Comparison of ENCODE assay signal across 26 cellular contexts in genomic region chr5:3114467-3114866, GRCh38.
"Had no signal": no experiment of that assay in that cellular context is flagged by ENCODE, and none has a peak within 500 bp of the region (broad histone marks: within the 10 kb centered on the region; RNA-seq: fewer than 3 reads in every experiment).

No MANE protein-coding gene starts in this region.

- H3K79me2 ChIP-seq: hepatocyte had no signal

- ATAC-seq: heart right ventricle; left cardiac atrium; left lobe of liver; lower lobe of right lung; naive thymus-derived CD8-positive, alpha-beta T cell; pancreas; right cardiac atrium; sciatic nerve; stimulated activated effector memory CD8-positive, alpha-beta T cell treated with anti-CD3 and anti-CD28 coated beads, Interleukin-12 subunit alpha, Interleukin-12 subunit beta, amount 100 ng/mL, for 72 hours had no signal

- H3K4me1 Mint-ChIP-seq: stimulated activated effector memory CD8-positive, alpha-beta T cell treated with anti-CD3 and anti-CD28 coated beads, Interleukin-12 subunit alpha, Interleukin-12 subunit beta, amount 100 ng/mL, for 72 hours had no signal

- FAIRE-seq: pancreas, small intestine had no signal

- H3K27ac Mint-ChIP-seq: naive thymus-derived CD8-positive, alpha-beta T cell; nephron; stimulated activated effector memory CD8-positive, alpha-beta T cell treated with anti-CD3 and anti-CD28 coated beads, Interleukin-12 subunit alpha, Interleukin-12 subunit beta, amount 100 ng/mL, for 72 hours; stimulated activated naive CD8-positive, alpha-beta T cell treated with anti-CD3 and anti-CD28 coated beads, Interleukin-15, Interleukin-2, amounts not matched to agents 100 ng/mL and 50 ng/mL, for 24 hours; type B pancreatic cell had no signal

- H3K36me3 ChIP-seq: heart right ventricle, lower lobe of right lung, pancreas, prostate gland, spleen, suprapubic skin, tibial nerve, vagina had no signal

- H3K9me3 ChIP-seq: heart right ventricle, lower lobe of right lung, pancreas, prostate gland, suprapubic skin, vagina had no signal

- H3K4me3 Mint-ChIP-seq: naive thymus-derived CD8-positive, alpha-beta T cell; nephron; stimulated activated effector memory CD8-positive, alpha-beta T cell treated with anti-CD3 and anti-CD28 coated beads, Interleukin-12 subunit alpha, Interleukin-12 subunit beta, amount 100 ng/mL, for 72 hours; stimulated activated naive CD8-positive, alpha-beta T cell treated with anti-CD3 and anti-CD28 coated beads, Interleukin-15, Interleukin-2, amounts not matched to agents 100 ng/mL and 50 ng/mL, for 24 hours; type B pancreatic cell had no signal

- H3K36me3 Mint-ChIP-seq: stimulated activated effector memory CD8-positive, alpha-beta T cell treated with anti-CD3 and anti-CD28 coated beads, Interleukin-12 subunit alpha, Interleukin-12 subunit beta, amount 100 ng/mL, for 72 hours; type B pancreatic cell had no signal

- H3K27me3 ChIP-seq: vagina had no signal

- DNase-seq: heart right ventricle; islet precursor cell; kidney glomerular epithelial cell; left cardiac atrium; lower lobe of right lung; mammary epithelial cell; mesenchymal stem cell; naive thymus-derived CD8-positive, alpha-beta T cell; pancreas; retina; right cardiac atrium; small intestine; spleen; stimulated activated CD4-positive, alpha-beta T cell treated with anti-CD3 and anti-CD28 coated beads, Interleukin-4, amount 100 ng/mL, for 24 hours; stimulated activated naive CD4-positive, alpha-beta T cell had no signal

- H3K4me3 ChIP-seq: heart right ventricle, hepatocyte, lower lobe of right lung, pancreas, prostate gland, spleen, suprapubic skin, tibial nerve, vagina had no signal

- H3K4me2 ChIP-seq: hepatocyte had no signal

- H3K4me1 ChIP-seq: heart right ventricle, lower lobe of right lung, pancreas, prostate gland, spleen, suprapubic skin, tibial nerve, vagina had no signal

- H3K9me3 Mint-ChIP-seq: nephron; stimulated activated naive CD8-positive, alpha-beta T cell treated with anti-CD3 and anti-CD28 coated beads, Interleukin-15, Interleukin-2, amounts not matched to agents 100 ng/mL and 50 ng/mL, for 24 hours; type B pancreatic cell had no signal

- H3K27ac ChIP-seq: heart right ventricle, hepatocyte, lower lobe of right lung, pancreas, prostate gland, spleen, suprapubic skin, tibial nerve, vagina had no signal

- H2AFZ ChIP-seq: hepatocyte had no signal
